In the genomic region with DNA sequence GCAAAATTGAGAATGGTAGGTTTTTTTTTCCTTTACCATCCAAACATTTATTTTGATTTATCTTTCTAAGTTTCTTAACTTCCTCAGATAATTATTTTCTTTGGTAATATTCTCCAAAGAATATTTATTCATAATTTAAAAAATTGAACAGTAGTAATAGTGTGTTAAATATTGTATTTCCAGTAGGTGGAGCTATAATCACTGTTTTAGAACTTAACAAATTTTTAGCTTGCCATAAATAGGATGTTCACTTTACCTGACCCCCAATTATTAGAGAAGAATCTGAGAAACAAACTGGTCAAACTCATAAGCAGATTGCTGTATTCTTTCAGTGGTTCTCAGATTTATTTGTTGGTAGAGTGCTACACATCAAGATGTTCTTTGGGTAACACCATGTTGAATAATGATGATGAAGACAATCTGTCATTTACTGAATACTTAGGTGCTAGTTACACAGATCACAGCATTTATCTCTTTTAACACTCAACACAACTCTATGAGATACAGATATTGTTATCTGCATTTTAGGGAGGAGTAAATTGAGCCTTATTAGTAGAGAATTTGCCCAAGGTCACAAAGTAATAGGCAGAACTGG, we compare ENCODE assay signal across 8 cellular contexts.
DNase-seq lines count a peak whose midpoint lies in the region; ATAC-seq and TF ChIP-seq lines count a peak whose summit lies in the region.

No MANE protein-coding gene starts in this region.

- no peak for ATAC-seq in HG02763 (IDR thresholded peaks at IDR 0.05; ENCODE audit: unreplicated experiment)

- peak; percentile 27 for DNase-seq in NCI-H748 (lab: John Stamatoyannopoulos, UW; ENCODE audit: unreplicated experiment)
- no peak for DNase-seq in NCI-H748 treated with DMSO at 0.1 percent for 48 hours (lab: John Stamatoyannopoulos, UW)
- DNase-seq in NCI-H2227 (lab: John Stamatoyannopoulos, UW; ENCODE audit: unreplicated experiment) = peak; percentile 9
- DNase-seq in dermis blood vessel endothelial cell = peak; percentile 30
- DNase-seq in retinal pigment epithelial cell (ENCODE audit: low read depth) = no peak
- no peak for DNase-seq in islet precursor cell
- no peak for DNase-seq in stimulated activated CD8-positive, alpha-beta memory T cell treated with anti-CD3 and anti-CD28 coated beads, Interleukin-4, amount 100 ng/mL, for 48 hours

- TF ChIP-seq CTCF in retinal pigment epithelial cell (conservative IDR thresholded peaks at IDR 0.05; ENCODE audit: low read depth, low read length) = peak; percentile 40

- H3K4me3 ChIP-seq in retinal pigment epithelial cell (ENCODE audit: low read length) = no peak overlapping the region

Comparison
In these comparisons a context has a peak if more than half of its experiments do, and no peak if none do; other contexts are left out.
1. DNase-seq: peak in NCI-H748 (single experiment), NCI-H2227 (single experiment) and dermis blood vessel endothelial cell (single experiment); none in NCI-H748 treated with DMSO at 0.1 percent for 48 hours (single experiment), retinal pigment epithelial cell (single experiment), islet precursor cell (single experiment) and stimulated activated CD8-positive, alpha-beta memory T cell treated with anti-CD3 and anti-CD28 coated beads, Interleukin-4, amount 100 ng/mL, for 48 hours (single experiment).